ENCODE assay signal across 18 cellular contexts in genomic region chr7:96169439-96169838, GRCh38.
DNase-seq lines count a peak whose midpoint lies in the region; ATAC-seq and TF ChIP-seq lines count a peak whose summit lies in the region.
"Had no signal": no experiment of that assay in that cellular context is flagged by ENCODE, and none has a peak within 500 bp of the region (broad histone marks: within the 10 kb centered on the region; RNA-seq: fewer than 3 reads in every experiment).

No MANE protein-coding gene starts in this region.

- no peak overlapping the region for H2AK5ac ChIP-seq in trophoblast cell (ENCODE audit: low read length)

- no peak overlapping the region for H4K12ac ChIP-seq in trophoblast cell (ENCODE audit: low read depth, low read length)

- TF ChIP-seq CTCF in cardiac fibroblast (IDR thresholded peaks at IDR 0.05; ENCODE audit: low read depth, low read length) (no peak), lower lobe of right lung (IDR thresholded peaks at IDR 0.05) (no peak)

- no peak overlapping the region for H3K14ac ChIP-seq in trophoblast cell (ENCODE audit: low read length)

- H3K4me3 ChIP-seq in cardiac fibroblast (replicated peaks in 1 of 2; ENCODE audit: low read depth in 2 of 2, low read length in 2 of 2) (no peak overlapping the region), trophoblast cell (ENCODE audit: low read depth, low read length) (no peak overlapping the region), lower lobe of right lung (no peak overlapping the region)
- H3K4me3 ChIP-seq: colonic mucosa, ovary had no signal

- H3K36me3 ChIP-seq in trophoblast cell (ENCODE audit: control insufficient read depth in 1 of 2, insufficient read depth in 2 of 2, low read length in 2 of 2) (peaks cover 2 to 3% of the 10 kb centered on the region in 2 experiments), lower lobe of right lung (peaks cover 47% of the 10 kb centered on the region)
- H3K36me3 ChIP-seq: colonic mucosa, ovary had no signal

- no peak overlapping the region for H2BK12ac ChIP-seq in trophoblast cell (ENCODE audit: low read length)

- DNase-seq in cardiac fibroblast (ENCODE audit: low read depth in 2 of 2) (peak; percentile 34 to 45), glomerular endothelial cell (ENCODE audit: extremely low read depth, low read depth, low spot score) (peak; percentile 90), trophoblast cell (peak in 1 of 2 donors; percentile 40), lower lobe of right lung (no peak), NCI-H1436 treated with DMSO at 0.1 percent for 48 hours (lab: John Stamatoyannopoulos, UW) (no peak), NCI-H187 (lab: John Stamatoyannopoulos, UW) (no peak)
- DNase-seq: activated CD4-positive, alpha-beta T cell treated with anti-CD3 and anti-CD28 coated beads, Interleukin-2, amount 50 U/mL, for 48 hours; activated naive CD4-positive, alpha-beta T cell treated with Interleukin-2 at 50 U/mL for 16 hours; activated T-cell treated with anti-CD3 and anti-CD28 coated beads for 4 hours; colonic mucosa; MM.1S; NCI-H1694; NCI-H774; ovary; PC-3; stimulated activated CD4-positive, alpha-beta T cell treated with anti-CD3 and anti-CD28 coated beads, Interleukin-4, amount 100 ng/mL, for 24 hours had no signal

- no peak overlapping the region for H3K4me2 ChIP-seq in trophoblast cell (ENCODE audit: low read length)

- H3K4me1 ChIP-seq in trophoblast cell (ENCODE audit: control insufficient read depth in 1 of 2, insufficient read depth in 2 of 2, low read length in 2 of 2) (peaks cover 0 to 7% of the 10 kb centered on the region in 2 experiments), lower lobe of right lung (no peaks in the 10 kb centered on the region)
- H3K4me1 ChIP-seq: colonic mucosa had no signal

- H3K23ac ChIP-seq in trophoblast cell (ENCODE audit: low read length), result no peak overlapping the region

- no peak overlapping the region for H3K4ac ChIP-seq in trophoblast cell (ENCODE audit: low read depth, low read length)

- intact Hi-C loops in lower lobe of right lung (cut with DNase I), result no loop called here

- no peak overlapping the region for H2AFZ ChIP-seq in trophoblast cell (ENCODE audit: insufficient read depth, low read length, poor library complexity)

- WGBS in trophoblast cell (ENCODE audit: extremely low coverage, insufficient coverage, insufficient read length), result no CpG with 5 or more reads among the region's 5 CpGs

- H2BK5ac ChIP-seq in trophoblast cell (ENCODE audit: low read depth, low read length, poor library complexity), result no peak overlapping the region

- H3K79me2 ChIP-seq in trophoblast cell (ENCODE audit: control insufficient read depth, insufficient read depth, low read length, poor library complexity), result no peaks in the 10 kb centered on the region

- H3K27me3 ChIP-seq in trophoblast cell (ENCODE audit: insufficient read depth, low read length), result no peaks in the 10 kb centered on the region
- H3K27me3 ChIP-seq in lower lobe of right lung (ENCODE audit: low read depth), result no peaks in the 10 kb centered on the region
- H3K27me3 ChIP-seq: colonic mucosa, ovary had no signal

- H3K18ac ChIP-seq in trophoblast cell (ENCODE audit: low read length), result no peak overlapping the region

- H3K27ac ChIP-seq in trophoblast cell (ENCODE audit: low read depth, low read length) (peak overlapping the region; percentile 31), lower lobe of right lung (no peak overlapping the region)
- H3K27ac ChIP-seq: colonic mucosa, ovary had no signal

- ATAC-seq in GM21717 (IDR thresholded peaks at IDR 0.05; ENCODE audit: unreplicated experiment), result no peak
- no peak for ATAC-seq in lower lobe of right lung
- ATAC-seq: PC-3, WTC11 had no signal

- no peaks in the 10 kb centered on the region for H3K79me1 ChIP-seq in trophoblast cell (ENCODE audit: low read length)

- no peak overlapping the region for H3K9ac ChIP-seq in trophoblast cell (ENCODE audit: low read length)

- no peak overlapping the region for H2BK120ac ChIP-seq in trophoblast cell (ENCODE audit: insufficient read depth, low read length, poor library complexity)

- no peak overlapping the region for H4K91ac ChIP-seq in trophoblast cell (ENCODE audit: low read depth, low read length)

- H3K9me3 ChIP-seq in trophoblast cell (ENCODE audit: insufficient read depth, low read depth, low read length) (no peaks in the 10 kb centered on the region), lower lobe of right lung (no peaks in the 10 kb centered on the region)
- H3K9me3 ChIP-seq: colonic mucosa, ovary had no signal

- no peak overlapping the region for H4K8ac ChIP-seq in trophoblast cell (ENCODE audit: low read depth, low read length)

Comparison
In these comparisons a context has a peak if more than half of its experiments do, and no peak if none do; other contexts are left out.
1. DNase-seq: peak in cardiac fibroblast (2 of 2) and glomerular endothelial cell (single experiment); none in lower lobe of right lung (single experiment), NCI-H1436 treated with DMSO at 0.1 percent for 48 hours (single experiment) and NCI-H187 (0 of 2).